1 cellular context compared by ENCODE assay signal in the genomic region with DNA sequence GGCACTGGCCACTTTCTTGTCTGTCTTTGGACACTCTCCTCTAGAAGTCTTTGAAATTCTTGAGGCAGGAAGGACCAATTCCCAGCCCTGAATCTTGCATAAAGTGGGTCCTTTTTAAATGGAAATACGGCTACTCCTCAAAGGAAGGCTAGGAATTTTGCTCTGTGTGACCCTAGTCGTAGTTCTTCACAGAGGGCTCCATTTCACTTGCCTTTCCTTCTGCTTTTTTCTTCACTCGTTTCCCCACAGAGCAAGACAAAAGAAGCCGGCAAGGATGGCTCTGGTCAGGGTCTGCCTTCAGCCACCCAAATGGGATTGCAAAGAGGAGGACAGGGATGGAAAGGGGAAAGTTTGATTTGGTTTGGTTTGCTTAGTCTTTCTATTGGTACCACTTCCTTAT.
TF ChIP-seq lines count a peak whose summit lies in the region.

No MANE protein-coding gene starts in this region.

TF ChIP-seq in GM12878, 131 proteins besides CTCF, POLR2A, EP300 and RAD21:
- TF ChIP-seq, protein P1, sequence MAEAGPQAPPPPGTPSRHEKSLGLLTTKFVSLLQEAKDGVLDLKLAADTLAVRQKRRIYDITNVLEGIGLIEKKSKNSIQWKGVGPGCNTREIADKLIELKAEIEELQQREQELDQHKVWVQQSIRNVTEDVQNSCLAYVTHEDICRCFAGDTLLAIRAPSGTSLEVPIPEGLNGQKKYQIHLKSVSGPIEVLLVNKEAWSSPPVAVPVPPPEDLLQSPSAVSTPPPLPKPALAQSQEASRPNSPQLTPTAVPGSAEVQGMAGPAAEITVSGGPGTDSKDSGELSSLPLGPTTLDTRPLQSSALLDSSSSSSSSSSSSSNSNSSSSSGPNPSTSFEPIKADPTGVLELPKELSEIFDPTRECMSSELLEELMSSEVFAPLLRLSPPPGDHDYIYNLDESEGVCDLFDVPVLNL (IDR thresholded peaks at IDR 0.05; ENCODE audit: low read depth, low read length), result no peak
- no peak for TF ChIP-seq CREB1 (IDR thresholded peaks at IDR 0.05; ENCODE audit: low read depth)
- no peak for TF ChIP-seq ZZZ3 (IDR thresholded peaks at IDR 0.05; ENCODE audit: control insufficient read depth, insufficient read length, low read depth)
- TF ChIP-seq, protein P2, sequence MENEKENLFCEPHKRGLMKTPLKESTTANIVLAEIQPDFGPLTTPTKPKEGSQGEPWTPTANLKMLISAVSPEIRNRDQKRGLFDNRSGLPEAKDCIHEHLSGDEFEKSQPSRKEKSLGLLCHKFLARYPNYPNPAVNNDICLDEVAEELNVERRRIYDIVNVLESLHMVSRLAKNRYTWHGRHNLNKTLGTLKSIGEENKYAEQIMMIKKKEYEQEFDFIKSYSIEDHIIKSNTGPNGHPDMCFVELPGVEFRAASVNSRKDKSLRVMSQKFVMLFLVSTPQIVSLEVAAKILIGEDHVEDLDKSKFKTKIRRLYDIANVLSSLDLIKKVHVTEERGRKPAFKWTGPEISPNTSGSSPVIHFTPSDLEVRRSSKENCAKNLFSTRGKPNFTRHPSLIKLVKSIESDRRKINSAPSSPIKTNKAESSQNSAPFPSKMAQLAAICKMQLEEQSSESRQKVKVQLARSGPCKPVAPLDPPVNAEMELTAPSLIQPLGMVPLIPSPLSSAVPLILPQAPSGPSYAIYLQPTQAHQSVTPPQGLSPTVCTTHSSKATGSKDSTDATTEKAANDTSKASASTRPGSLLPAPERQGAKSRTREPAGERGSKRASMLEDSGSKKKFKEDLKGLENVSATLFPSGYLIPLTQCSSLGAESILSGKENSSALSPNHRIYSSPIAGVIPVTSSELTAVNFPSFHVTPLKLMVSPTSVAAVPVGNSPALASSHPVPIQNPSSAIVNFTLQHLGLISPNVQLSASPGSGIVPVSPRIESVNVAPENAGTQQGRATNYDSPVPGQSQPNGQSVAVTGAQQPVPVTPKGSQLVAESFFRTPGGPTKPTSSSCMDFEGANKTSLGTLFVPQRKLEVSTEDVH (IDR thresholded peaks at IDR 0.05; ENCODE audit: low read depth, partially characterized antibody), result no peak
- no peak for TF ChIP-seq RUNX3 (IDR thresholded peaks at IDR 0.05; ENCODE audit: low read length)
- no peak for TF ChIP-seq STAT3 (IDR thresholded peaks at IDR 0.05; ENCODE audit: low read depth, low read length)
- TF ChIP-seq BCL11A (IDR thresholded peaks at IDR 0.05; ENCODE audit: low read depth, low read length), result no peak
- TF ChIP-seq NBN (IDR thresholded peaks at IDR 0.05), result no peak
